Comparison of ENCODE assay signal across 11 cellular contexts in the genomic region with DNA sequence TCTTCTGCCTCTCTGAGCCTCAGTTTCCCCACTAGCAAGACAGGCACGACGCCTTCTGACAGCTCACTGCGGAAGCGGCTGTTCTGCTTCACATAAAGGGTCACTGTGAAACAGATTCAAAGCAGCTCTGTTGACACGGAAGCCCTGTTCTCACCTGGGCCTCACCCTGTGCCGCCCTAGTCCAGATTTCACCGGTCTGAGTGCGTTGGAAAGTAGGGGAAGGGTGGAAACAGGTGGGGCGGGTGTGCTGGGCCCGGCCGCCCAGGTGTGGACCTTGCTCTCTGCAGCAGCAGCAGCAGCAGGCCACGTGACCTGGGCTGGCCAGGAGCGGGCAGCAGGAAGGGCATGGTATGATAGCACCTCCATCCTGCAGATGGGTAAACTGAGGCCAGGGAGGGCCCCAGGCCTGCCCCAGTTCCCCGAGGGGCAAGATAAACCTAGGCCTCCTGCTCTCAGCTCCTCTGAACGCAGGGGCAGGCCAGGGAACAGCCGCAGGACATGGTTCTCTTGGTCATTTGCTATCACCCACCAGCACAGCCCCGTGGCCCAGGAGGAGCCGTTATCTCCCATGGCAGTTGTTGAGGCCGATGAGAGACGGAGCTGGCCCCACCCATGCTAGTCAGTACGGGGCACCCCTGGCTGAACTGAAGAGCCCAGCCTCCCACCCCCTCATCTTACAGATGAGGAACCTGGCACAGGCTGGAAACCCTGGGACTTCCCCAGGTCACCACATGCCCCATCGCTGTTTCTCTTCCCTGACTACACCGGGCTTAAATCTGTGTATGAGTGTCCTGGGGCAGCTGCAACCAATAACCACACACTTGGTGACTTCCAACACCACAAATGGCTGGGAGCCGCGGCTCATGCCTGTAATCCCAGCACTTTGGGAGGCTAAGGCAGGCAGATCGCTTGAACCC. TPM values are rescaled to one million over a fixed set of nuclear protein-coding genes. Genes with fewer than 3 reads are reported as not detected.
DNase-seq lines count a peak whose midpoint lies in the region; ATAC-seq lines count a peak whose summit lies in the region.
"Had no signal": no experiment of that assay in that cellular context is flagged by ENCODE, and none has a peak within 500 bp of the region (broad histone marks: within the 10 kb centered on the region; RNA-seq: fewer than 3 reads in every experiment).

No MANE protein-coding gene starts in this region.

- ATAC-seq in HG02798 (IDR thresholded peaks at IDR 0.05; ENCODE audit: poor library complexity, unreplicated experiment) (peak; percentile 38), naive B cell (ENCODE audit: low read depth in 2 of 2) (peak; percentile 96 to 98), HG03159 (IDR thresholded peaks at IDR 0.05; ENCODE audit: unreplicated experiment) (no peak), HG03457 (IDR thresholded peaks at IDR 0.05; ENCODE audit: unreplicated experiment) (no peak)
- peak; percentile 62 for ATAC-seq in central memory CD8-positive, alpha-beta T cell (replicated peaks; ENCODE audit: extremely low read depth, poor library complexity, severe bottlenecking)
- ATAC-seq: gastrocnemius medialis had no signal

- no peak overlapping the region for H3K27ac Mint-ChIP-seq in central memory CD8-positive, alpha-beta T cell (ENCODE audit: low read depth)
- peak overlapping the region; percentile 90 to 100 (median 95) for H3K27ac Mint-ChIP-seq in naive B cell

- H3K4me3 Mint-ChIP-seq in central memory CD8-positive, alpha-beta T cell, result no peak overlapping the region
- peak overlapping the region; percentile 30 to 85 (median 78) for H3K4me3 Mint-ChIP-seq in naive B cell

- H3K9me3 Mint-ChIP-seq in central memory CD8-positive, alpha-beta T cell, result no peaks in the 10 kb centered on the region
- no peaks in the 10 kb centered on the region for H3K9me3 Mint-ChIP-seq in naive B cell

- DNase-seq in COLO668 (lab: John Stamatoyannopoulos, UW; ENCODE audit: unreplicated experiment) (peak; percentile 95), naive B cell (peak; percentile 83), COLO829 (ENCODE audit: low spot score) (no peak), NCI-H2107 (lab: John Stamatoyannopoulos, UW) (no peak)
- no peak for DNase-seq in central memory CD8-positive, alpha-beta T cell (ENCODE audit: low spot score in 2 of 2)
- DNase-seq: RPMI8226 had no signal

- no peaks in the 10 kb centered on the region for H3K27me3 Mint-ChIP-seq in central memory CD8-positive, alpha-beta T cell
- H3K27me3 Mint-ChIP-seq in naive B cell, result no peaks in the 10 kb centered on the region

- H3K4me1 Mint-ChIP-seq in central memory CD8-positive, alpha-beta T cell, result peaks cover 12% of the 10 kb centered on the region
- peaks cover 16 to 51% (median 37%) of the 10 kb centered on the region in 3 donors for H3K4me1 Mint-ChIP-seq in naive B cell

- H3K36me3 Mint-ChIP-seq in central memory CD8-positive, alpha-beta T cell (ENCODE audit: insufficient read depth), result peaks cover 3% of the 10 kb centered on the region
- H3K36me3 Mint-ChIP-seq in naive B cell, result peaks cover 0 to 6% of the 10 kb centered on the region in 2 donors

RNA-seq across cellular contexts. Expression of a gene that starts 12.1 kb away (rescaled TPM):
- polyA plus RNA-seq in naive B cell (ENCODE audit: low read depth in 6 of 6), result 10 to 100 TPM; 31.1 to 63.8 (median 40.8) TPM

RNA-seq across cellular contexts. Expression of a gene that starts 33.8 kb away (rescaled TPM):
- polyA plus RNA-seq in naive B cell (ENCODE audit: low read depth in 6 of 6), result 1 to 10 TPM in 2 of 6 donors, under 1 TPM in 1, not detected in 3; 0.44 to 1.2 (median 1.2) TPM
- polyA plus RNA-seq: cardiac muscle cell had no signal

RNA-seq across cellular contexts. Expression of a gene that starts 44.6 kb away (rescaled TPM):
- 10 to 100 TPM; 74.7 to 98.3 (median 93.5) TPM for polyA plus RNA-seq in naive B cell (ENCODE audit: low read depth in 6 of 6)

RNA-seq across cellular contexts. Expression of a gene that starts 47.4 kb away (rescaled TPM):
- polyA plus RNA-seq in naive B cell (ENCODE audit: low read depth in 6 of 6), result 10 to 100 TPM in 1 of 6 donors, 1 to 10 TPM in 5; 1.6 to 15.8 (median 9.0) TPM

RNA-seq across cellular contexts. Expression of a gene that starts 48.3 kb away (rescaled TPM):
- 10 to 100 TPM in 4 of 6 donors, 1 to 10 TPM in 2; 7.2 to 21.6 (median 12.3) TPM for polyA plus RNA-seq in naive B cell (ENCODE audit: low read depth in 6 of 6)

Comparison
In these comparisons a context has a peak if more than half of its experiments do, and no peak if none do; other contexts are left out.
1. DNase-seq: peak in COLO668 (single experiment) and naive B cell (single experiment); none in central memory CD8-positive, alpha-beta T cell (0 of 2), COLO829 (single experiment) and NCI-H2107 (single experiment).
2. ATAC-seq: peak in HG02798 (single experiment), central memory CD8-positive, alpha-beta T cell (single experiment) and naive B cell (2 of 2); none in HG03159 (single experiment) and HG03457 (single experiment).